10 cellular contexts compared by ENCODE assay signal in the genomic region with DNA sequence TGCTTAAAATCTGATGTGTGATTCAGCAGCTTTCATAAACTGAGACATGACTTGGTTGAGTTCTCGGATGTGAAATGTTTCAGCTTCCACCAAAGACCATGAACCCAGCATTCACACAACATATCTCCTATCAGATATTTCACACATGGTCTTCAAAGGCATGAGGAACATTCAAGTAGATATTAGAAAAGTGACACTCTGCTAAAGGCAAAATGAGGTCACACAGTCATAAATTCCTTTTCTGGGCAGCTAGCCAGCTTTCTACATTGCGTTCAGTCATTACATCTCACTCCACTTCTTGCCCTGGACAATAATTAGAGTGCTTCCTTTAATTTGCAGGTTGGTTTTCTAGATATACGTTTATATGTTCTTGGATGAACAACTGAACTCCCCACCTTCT.
A peak's percentile ranks its signal among the peaks of the same experiment; 100 is the strongest.
DNase-seq lines count a peak whose midpoint lies in the region; ATAC-seq, FAIRE-seq and TF ChIP-seq lines count a peak whose summit lies in the region.
"Had no signal": no experiment of that assay in that cellular context is flagged by ENCODE, and none has a peak within 500 bp of the region (broad histone marks: within the 10 kb centered on the region; RNA-seq: fewer than 3 reads in every experiment).

No MANE protein-coding gene starts in this region.

- H3K36me3 Mint-ChIP-seq in astrocyte (ENCODE audit: low read depth, unreplicated experiment): no peaks in the 10 kb centered on the region
- no peaks in the 10 kb centered on the region for H3K36me3 Mint-ChIP-seq in naive thymus-derived CD8-positive, alpha-beta T cell
- no peaks in the 10 kb centered on the region for H3K36me3 Mint-ChIP-seq in activated naive CD4-positive, alpha-beta T cell treated with anti-CD3 and anti-CD28 coated beads, Interleukin-2, amount 10 ng/mL, durations not matched to agents 7 days and 5 days

- H3K36me3 ChIP-seq in astrocyte (ENCODE audit: insufficient read depth, low read length): no peaks in the 10 kb centered on the region

- POLR2A ChIA-PET in RWPE1 (lab: Yijun Ruan, JAX; ENCODE audit: low non-redundant PET): no interaction called here
- POLR2A ChIA-PET in naive thymus-derived CD8-positive, alpha-beta T cell (lab: Charles Lee): no interaction called here

- no peak overlapping the region for H3K27ac ChIP-seq in astrocyte (ENCODE audit: low read depth, low read length)
- H3K27ac ChIP-seq in RWPE1: no peak overlapping the region

- no peak overlapping the region for H3K4me2 ChIP-seq in astrocyte (ENCODE audit: low read length)

- H4K20me1 ChIP-seq in astrocyte (ENCODE audit: insufficient read depth, low read length): no peaks in the 10 kb centered on the region

- H3K27me3 ChIP-seq in astrocyte (ENCODE audit: insufficient read depth, low read length): no peaks in the 10 kb centered on the region

- peak; percentile 92 for DNase-seq in DMS53 (lab: John Stamatoyannopoulos, UW)
- DNase-seq in NCI-H2171 (lab: John Stamatoyannopoulos, UW): peak; percentile 34
- DNase-seq in astrocyte (ENCODE audit: low read depth): peak; percentile 47
- DNase-seq in medulla oblongata (ENCODE audit: extremely low spot score): peak; percentile 41
- DNase-seq in RWPE1 (ENCODE audit: low spot score): no peak
- no peak for DNase-seq in naive thymus-derived CD8-positive, alpha-beta T cell
- no peak for DNase-seq in KG1 (lab: John Stamatoyannopoulos, UW)
- DNase-seq in activated naive CD4-positive, alpha-beta T cell treated with anti-CD3 and anti-CD28 coated beads, Interleukin-2, amount 10 ng/mL, durations not matched to agents 7 days and 5 days: no peak
- DNase-seq: activated naive CD4-positive, alpha-beta T cell; stimulated activated CD4-positive, alpha-beta T cell treated with anti-CD3 and anti-CD28 coated beads, Interleukin-15, amount 100 ng/mL, for 24 hours had no signal

- no peak for ATAC-seq in naive thymus-derived CD8-positive, alpha-beta T cell

- CTCF ChIA-PET in RWPE1 (lab: Yijun Ruan, JAX): no interaction called here
- CTCF ChIA-PET in activated naive CD4-positive, alpha-beta T cell treated with anti-CD3 and anti-CD28 coated beads, Interleukin-2, amount 10 ng/mL, durations not matched to agents 7 days and 5 days (lab: Charles Lee): no interaction called here

- no peaks in the 10 kb centered on the region for H3K9me3 ChIP-seq in astrocyte (ENCODE audit: insufficient read depth, low read depth, low read length)

- H3K4me1 ChIP-seq in astrocyte (ENCODE audit: insufficient read depth, low read length): no peaks in the 10 kb centered on the region

- H3K79me2 ChIP-seq in astrocyte (ENCODE audit: insufficient read depth, low read length): no peaks in the 10 kb centered on the region

- no peaks in the 10 kb centered on the region for H3K27me3 Mint-ChIP-seq in astrocyte (ENCODE audit: low read depth, unreplicated experiment)
- peaks cover 8 to 17% (median 13%) of the 10 kb centered on the region in 5 donors for H3K27me3 Mint-ChIP-seq in naive thymus-derived CD8-positive, alpha-beta T cell
- H3K27me3 Mint-ChIP-seq in activated naive CD4-positive, alpha-beta T cell treated with anti-CD3 and anti-CD28 coated beads, Interleukin-2, amount 10 ng/mL, durations not matched to agents 7 days and 5 days: no peaks in the 10 kb centered on the region

- no peak overlapping the region for H3K27ac Mint-ChIP-seq in astrocyte (ENCODE audit: unreplicated experiment)
- no peak overlapping the region for H3K27ac Mint-ChIP-seq in naive thymus-derived CD8-positive, alpha-beta T cell
- no peak overlapping the region for H3K27ac Mint-ChIP-seq in activated naive CD4-positive, alpha-beta T cell treated with anti-CD3 and anti-CD28 coated beads, Interleukin-2, amount 10 ng/mL, durations not matched to agents 7 days and 5 days

- no peak overlapping the region for H3K9ac ChIP-seq in astrocyte (ENCODE audit: low read length)

- no peak overlapping the region for H2AFZ ChIP-seq in astrocyte (ENCODE audit: low read depth, low read length)

- TF ChIP-seq CTCF in astrocyte (IDR thresholded peaks at IDR 0.05; ENCODE audit: insufficient read depth, low read depth, low read length) (no peak), RWPE1 (conservative IDR thresholded peaks at IDR 0.05; ENCODE audit: low read depth) (no peak)

- no peak overlapping the region for H3K4me3 Mint-ChIP-seq in astrocyte (ENCODE audit: unreplicated experiment)
- H3K4me3 Mint-ChIP-seq in naive thymus-derived CD8-positive, alpha-beta T cell: no peak overlapping the region
- no peak overlapping the region for H3K4me3 Mint-ChIP-seq in activated naive CD4-positive, alpha-beta T cell treated with anti-CD3 and anti-CD28 coated beads, Interleukin-2, amount 10 ng/mL, durations not matched to agents 7 days and 5 days

- FAIRE-seq in astrocyte (lab: Jason Lieb, UNC): no peak

- H3K9me3 Mint-ChIP-seq in astrocyte (ENCODE audit: unreplicated experiment): no peaks in the 10 kb centered on the region
- no peaks in the 10 kb centered on the region for H3K9me3 Mint-ChIP-seq in naive thymus-derived CD8-positive, alpha-beta T cell
- no peaks in the 10 kb centered on the region for H3K9me3 Mint-ChIP-seq in activated naive CD4-positive, alpha-beta T cell treated with anti-CD3 and anti-CD28 coated beads, Interleukin-2, amount 10 ng/mL, durations not matched to agents 7 days and 5 days

- peaks cover 25% of the 10 kb centered on the region for H3K4me1 Mint-ChIP-seq in astrocyte (ENCODE audit: low read depth, unreplicated experiment)
- H3K4me1 Mint-ChIP-seq in naive thymus-derived CD8-positive, alpha-beta T cell: no peaks in the 10 kb centered on the region
- H3K4me1 Mint-ChIP-seq in activated naive CD4-positive, alpha-beta T cell treated with anti-CD3 and anti-CD28 coated beads, Interleukin-2, amount 10 ng/mL, durations not matched to agents 7 days and 5 days: no peaks in the 10 kb centered on the region

- no peak overlapping the region for H3K4me3 ChIP-seq in astrocyte (ENCODE audit: insufficient read depth, low read depth, low read length)

Comparison
In these comparisons a context has a peak if more than half of its experiments do, and no peak if none do; other contexts are left out.
1. DNase-seq: peak in DMS53 (single experiment), NCI-H2171 (single experiment), astrocyte (single experiment) and medulla oblongata (single experiment); none in RWPE1 (single experiment), naive thymus-derived CD8-positive, alpha-beta T cell (0 of 10), KG1 (single experiment) and activated naive CD4-positive, alpha-beta T cell treated with anti-CD3 and anti-CD28 coated beads, Interleukin-2, amount 10 ng/mL, durations not matched to agents 7 days and 5 days (single experiment).